ENCODE assay signal across 24 cellular contexts in genomic region chr3:184745526-184745925, GRCh38.
"Had no signal": no experiment of that assay in that cellular context is flagged by ENCODE, and none has a peak within 500 bp of the region (broad histone marks: within the 10 kb centered on the region; RNA-seq: fewer than 3 reads in every experiment).

No MANE protein-coding gene starts in this region.

- H3K4me1 Mint-ChIP-seq: central memory CD8-positive, alpha-beta T cell; natural killer cell had no signal

- ATAC-seq: activated CD8-positive, alpha-beta T cell treated with anti-CD3 and anti-CD28 coated beads, Interleukin-2, amount 10 ng/mL, durations not matched to agents 7 days and 5 days; activated naive CD4-positive, alpha-beta T cell treated with anti-CD3 and anti-CD28 coated beads, Interleukin-2, amount 50 U/mL, for 72 hours; heart right ventricle; left lobe of liver; natural killer cell; psoas muscle had no signal

- H3K9me3 Mint-ChIP-seq: activated naive CD4-positive, alpha-beta T cell treated with anti-CD3 and anti-CD28 coated beads, Interleukin-2, amount 50 U/mL, for 72 hours; central memory CD8-positive, alpha-beta T cell; mesothelial cell of epicardium; natural killer cell had no signal

- H3K4me3 ChIP-seq: adrenal gland, ascending aorta, colonic mucosa, heart right ventricle, lung, psoas muscle, right atrium auricular region, testis, vagina had no signal

- H3K36me3 ChIP-seq: adrenal gland, ascending aorta, colonic mucosa, heart right ventricle, right atrium auricular region, vagina had no signal

- H3K27ac Mint-ChIP-seq: activated CD8-positive, alpha-beta T cell treated with anti-CD3 and anti-CD28 coated beads, Interleukin-2, amount 10 ng/mL, durations not matched to agents 7 days and 5 days; activated naive CD4-positive, alpha-beta T cell treated with anti-CD3 and anti-CD28 coated beads, Interleukin-2, amount 50 U/mL, for 72 hours; mesothelial cell of epicardium; natural killer cell had no signal

- H3K9me3 ChIP-seq: adrenal gland, ascending aorta, colonic mucosa, heart right ventricle, psoas muscle, right atrium auricular region, testis, vagina had no signal

- H3K4me1 ChIP-seq: adrenal gland, ascending aorta, colonic mucosa, psoas muscle, right atrium auricular region, testis had no signal

- FAIRE-seq: endometrium, keratinocyte had no signal

- DNase-seq: activated CD4-positive, alpha-beta T cell treated with anti-CD3 and anti-CD28 coated beads for 1 hour; activated CD4-positive, alpha-beta T cell treated with anti-CD3 and anti-CD28 coated beads, Interleukin-2, amount 50 U/mL, for 1 hour; activated CD8-positive, alpha-beta T cell treated with anti-CD3 and anti-CD28 coated beads, Interleukin-2, amount 10 ng/mL, durations not matched to agents 7 days and 5 days; activated T-cell treated with anti-CD3 and anti-CD28 coated beads, Interleukin-2, amount 50 U/mL, for 1 hour; adrenal gland; colonic mucosa; foreskin fibroblast; heart right ventricle; natural killer cell; psoas muscle; stimulated activated CD4-positive, alpha-beta T cell treated with anti-CD3 and anti-CD28 coated beads, Interleukin-12 subunit alpha, Interleukin-12 subunit beta, amount 100 ng/mL, for 4 hours; T-helper 1 cell; testis; trophoblast cell had no signal

- H3K27ac ChIP-seq: adrenal gland, ascending aorta, colonic mucosa, heart right ventricle, psoas muscle, right atrium auricular region, testis, vagina had no signal

- H3K4me3 Mint-ChIP-seq: activated CD8-positive, alpha-beta T cell treated with anti-CD3 and anti-CD28 coated beads, Interleukin-2, amount 10 ng/mL, durations not matched to agents 7 days and 5 days; central memory CD8-positive, alpha-beta T cell; mesothelial cell of epicardium; natural killer cell had no signal

- H3K27me3 ChIP-seq: adrenal gland, ascending aorta, colonic mucosa, right atrium auricular region, testis, vagina had no signal
